11 cellular contexts compared by ENCODE assay signal in the genomic region with DNA sequence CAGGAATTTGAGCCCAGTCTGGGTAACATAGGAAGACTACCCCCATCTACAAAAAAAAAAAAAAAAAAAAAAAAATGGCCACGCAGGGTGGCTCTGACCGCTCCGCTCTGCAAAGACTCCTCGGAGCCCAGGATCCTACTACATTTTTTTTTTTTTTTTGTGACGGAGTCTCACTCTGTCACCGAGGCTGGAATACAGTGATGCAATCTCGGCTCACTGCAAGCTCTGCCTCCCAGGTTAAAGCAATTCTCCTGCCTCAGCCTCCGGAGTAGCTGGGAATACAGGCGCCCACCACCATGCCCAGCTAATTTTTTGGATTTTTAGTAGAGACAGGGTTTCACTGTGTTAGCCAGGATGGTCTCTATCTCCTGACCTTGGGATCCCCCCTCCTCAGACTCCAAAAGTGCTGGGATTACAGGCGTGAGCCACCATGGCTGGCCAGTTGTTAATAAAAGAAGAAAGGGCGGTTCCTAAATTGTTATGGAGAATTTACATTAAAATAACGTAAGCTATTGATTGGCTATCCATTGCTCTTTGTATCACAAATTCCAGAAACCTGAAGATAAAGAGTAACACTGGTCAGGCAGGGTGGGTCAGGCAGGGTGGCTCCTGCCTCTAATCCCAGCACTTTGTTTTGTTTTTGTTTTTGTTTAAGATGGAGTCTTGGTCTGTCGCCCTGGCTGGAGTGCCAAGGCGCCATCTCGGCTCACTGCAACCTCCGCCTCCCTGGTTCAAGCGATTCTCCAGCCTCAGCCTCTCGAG. TPM values are rescaled to one million over a fixed set of nuclear protein-coding genes. Genes with fewer than 3 reads are reported as not detected.
A peak's percentile ranks its signal among the peaks of the same experiment; 100 is the strongest.
DNase-seq lines count a peak whose midpoint lies in the region; FAIRE-seq and TF ChIP-seq lines count a peak whose summit lies in the region.
"Not testable (repeated sequence)": the region's sequence is repeated elsewhere in the genome, so short reads cannot be mapped to it uniquely, and the experiment has no call there.
"Had no signal": no experiment of that assay in that cellular context is flagged by ENCODE, and none has a peak within 500 bp of the region (broad histone marks: within the 10 kb centered on the region; RNA-seq: fewer than 3 reads in every experiment).

No MANE protein-coding gene starts in this region.

- H2BK120ac ChIP-seq in H1 (replicated peaks; ENCODE audit: low read depth, low read length); trophoblast cell (ENCODE audit: insufficient read depth, low read length, poor library complexity): not testable (repeated sequence)

- H3K14ac ChIP-seq in H1 (ENCODE audit: insufficient read length); trophoblast cell (ENCODE audit: low read length): not testable (repeated sequence)

- not testable (repeated sequence) for H4K91ac ChIP-seq in H1 (replicated peaks; ENCODE audit: insufficient read length, low read length); trophoblast cell (ENCODE audit: low read depth, low read length)

- not testable (repeated sequence) for H3K23me2 ChIP-seq in H1 (ENCODE audit: low read depth, low read length)

- not testable (repeated sequence) for H3K4me1 ChIP-seq in HUES48 (ENCODE audit: control insufficient read depth, insufficient read depth, low read length); astrocyte (ENCODE audit: insufficient read depth, low read length)
- peaks cover 0 to 18% (median 2%) of the 10 kb centered on the region in 4 experiments; a peak in 3 of 7 replicates for H3K4me1 ChIP-seq in H1 (replicated peaks in 1 of 4; ENCODE audit: control insufficient read depth in 3 of 4, insufficient read depth in 4 of 4, low read length in 3 of 4)
- peaks cover 49 to 56% of the 10 kb centered on the region in 2 experiments for H3K4me1 ChIP-seq in trophoblast cell (ENCODE audit: control insufficient read depth in 1 of 2, insufficient read depth in 2 of 2, low read length in 2 of 2)

- H3K27me3 Mint-ChIP-seq in astrocyte (ENCODE audit: low read depth, unreplicated experiment); mesothelial cell of epicardium (ENCODE audit: low read depth): not testable (repeated sequence)

- WGBS in H1 (ENCODE audit: extremely low coverage in 1 of 2, insufficient coverage in 1 of 2, insufficient read length in 1 of 2, insufficient replicate concordance in 2 of 2, low coverage in 1 of 2, low lambda C conversion rate in 2 of 2, missing lambda C conversion rate in 1 of 2), 2 experiments, result 93% methylated on average over 17 of the region's 18 CpGs; no CpG with 5 or more reads in 1 of the 2 experiments
- WGBS in trophoblast cell (ENCODE audit: extremely low coverage, insufficient coverage, insufficient read length), result no CpG with 5 or more reads among the region's 18 CpGs

- not testable (repeated sequence) for H3K4me2 ChIP-seq in astrocyte (ENCODE audit: low read length); H1 (ENCODE audit: insufficient read depth in 1 of 2, low read depth in 2 of 2, low read length in 2 of 2); trophoblast cell (ENCODE audit: low read length)

- not testable (repeated sequence) for TF ChIP-seq CTCF in astrocyte (IDR thresholded peaks at IDR 0.05; ENCODE audit: insufficient read depth, low read depth, low read length); H1 (IDR thresholded peaks at IDR 0.05; ENCODE audit: control extremely low read depth in 1 of 3, insufficient read depth in 1 of 3, low read depth in 1 of 3, low read length in 3 of 3); mesothelial cell of epicardium (IDR thresholded peaks at IDR 0.05; ENCODE audit: unreplicated experiment)

- H2BK15ac ChIP-seq in H1 (ENCODE audit: low read length), result not testable (repeated sequence)

- TF ChIP-seq EP300 in H1 (IDR thresholded peaks at IDR 0.05; ENCODE audit: borderline replicate concordance in 1 of 2, low read depth in 2 of 2, low read length in 2 of 2), result not testable (repeated sequence)

- POLR2A ChIA-PET in H1 (lab: Charles Lee; ENCODE audit: partially characterized antibody), result interaction anchor here (0.8 to 13.6 kb wide), 9 partner anchors 8 to 197 kb away, joined by 3 to 109 read pairs (median 5); a partner anchor contains a TSS

- H3K27ac ChIP-seq in HUES48 (ENCODE audit: low read depth, low read length) (peak overlapping the region; percentile 8), trophoblast cell (ENCODE audit: low read depth, low read length) (peak overlapping the region; percentile 20)
- H3K27ac ChIP-seq in astrocyte (ENCODE audit: low read depth, low read length); H1 (ENCODE audit: low read depth, low read length): not testable (repeated sequence)

- not testable (repeated sequence) for H4K5ac ChIP-seq in H1 (ENCODE audit: insufficient read length, low read depth, low read length)

- CTCF ChIA-PET in H1 (lab: Charles Lee; ENCODE audit: partially characterized antibody), result interaction anchor here (1.0 to 2.7 kb wide), 5 partner anchors 10 to 272 kb away, joined by 3 to 7 read pairs (median 4); a partner anchor contains a TSS

- TF ChIP-seq POLR2A in H1 (IDR thresholded peaks at IDR 0.05; ENCODE audit: control extremely low read depth in 1 of 2, low read depth in 2 of 2, low read length in 2 of 2), result not testable (repeated sequence)

- H3K36me3 ChIP-seq in H7 (replicated peaks; ENCODE audit: control insufficient read depth, insufficient read depth, low read length), result peaks cover 14% of the 10 kb centered on the region
- H3K36me3 ChIP-seq in HUES48 (ENCODE audit: control insufficient read depth, insufficient read depth, low read length), result peaks cover 46% of the 10 kb centered on the region
- not testable (repeated sequence) for H3K36me3 ChIP-seq in astrocyte (ENCODE audit: insufficient read depth, low read length)
- peaks cover 7 to 57% (median 16%) of the 10 kb centered on the region in 4 experiments; a peak in 6 of 8 replicates for H3K36me3 ChIP-seq in H1 (ENCODE audit: control insufficient read depth in 2 of 4, insufficient read depth in 4 of 4, low read length in 3 of 4)
- peaks cover 55 to 61% of the 10 kb centered on the region in 2 experiments for H3K36me3 ChIP-seq in trophoblast cell (ENCODE audit: control insufficient read depth in 1 of 2, insufficient read depth in 2 of 2, low read length in 2 of 2)

- not testable (repeated sequence) for H4K8ac ChIP-seq in H1 (ENCODE audit: extremely low read depth, insufficient read depth, low read length); trophoblast cell (ENCODE audit: low read depth, low read length)

- not testable (repeated sequence) for H2AK5ac ChIP-seq in H1 (ENCODE audit: low read depth, low read length); trophoblast cell (ENCODE audit: low read length)

- H3K9ac ChIP-seq in HUES48 (ENCODE audit: low read depth, low read length); astrocyte (ENCODE audit: low read length); H1 (replicated peaks in 1 of 4; ENCODE audit: extremely low read depth in 1 of 4, low read depth in 3 of 4, low read length in 3 of 4); trophoblast cell (ENCODE audit: low read length): not testable (repeated sequence)

- H3K23ac ChIP-seq in H1 (ENCODE audit: insufficient read length); trophoblast cell (ENCODE audit: low read length): not testable (repeated sequence)

- not testable (repeated sequence) for TF ChIP-seq RAD21 in H1 (IDR thresholded peaks at IDR 0.05 in 1 of 2, conservative IDR thresholded peaks at IDR 0.05 in 1 of 2; ENCODE audit: low read depth in 2 of 2, low read length in 2 of 2)

- not testable (repeated sequence) for H4K20me1 ChIP-seq in astrocyte (ENCODE audit: insufficient read depth, low read length)
- peaks cover 7 to 10% of the 10 kb centered on the region in 2 experiments for H4K20me1 ChIP-seq in H1 (replicated peaks in 1 of 2; ENCODE audit: control insufficient read depth in 1 of 2, insufficient read depth in 2 of 2, low read length in 2 of 2)

- not testable (repeated sequence) for H3K79me2 ChIP-seq in astrocyte (ENCODE audit: insufficient read depth, low read length); H1 (ENCODE audit: control insufficient read depth in 1 of 2, insufficient read depth in 2 of 2, low read length in 2 of 2); trophoblast cell (ENCODE audit: control insufficient read depth, insufficient read depth, low read length, poor library complexity)

- H3K4ac ChIP-seq in H1 (replicated peaks; ENCODE audit: insufficient read length, low read depth, low read length); trophoblast cell (ENCODE audit: low read depth, low read length): not testable (repeated sequence)

- H2BK20ac ChIP-seq in H1 (ENCODE audit: low read length), result not testable (repeated sequence)

- H3K79me1 ChIP-seq in H1 (ENCODE audit: low read depth, low read length), result not testable (repeated sequence)
- peaks cover 25% of the 10 kb centered on the region for H3K79me1 ChIP-seq in trophoblast cell (ENCODE audit: low read length)

- not testable (repeated sequence) for H3K9me3 Mint-ChIP-seq in astrocyte (ENCODE audit: unreplicated experiment); mesothelial cell of epicardium

- H3K4me3 ChIP-seq in H7 (ENCODE audit: insufficient read depth, low read depth, low read length); HUES48 (ENCODE audit: low read depth, low read length); astrocyte (ENCODE audit: insufficient read depth, low read depth, low read length); H1 (ENCODE audit: extremely low read depth in 1 of 4, insufficient read depth in 2 of 4, low read depth in 3 of 4, low read length in 4 of 4); trophoblast cell (ENCODE audit: low read depth, low read length): not testable (repeated sequence)

- H3K27ac Mint-ChIP-seq in astrocyte (ENCODE audit: unreplicated experiment) (peak overlapping the region; percentile 34), mesothelial cell of epicardium (peak overlapping the region; percentile 56)

- not testable (repeated sequence) for H3K9me3 ChIP-seq in HUES48 (ENCODE audit: control insufficient read depth, insufficient read depth, low read length); astrocyte (ENCODE audit: insufficient read depth, low read depth, low read length); H1 (ENCODE audit: insufficient read depth in 2 of 2, low read depth in 1 of 2, low read length in 1 of 2); trophoblast cell (ENCODE audit: insufficient read depth, low read depth, low read length)

- H3K36me3 Mint-ChIP-seq in astrocyte (ENCODE audit: low read depth, unreplicated experiment) (peaks cover 27% of the 10 kb centered on the region), mesothelial cell of epicardium (peaks cover 28% of the 10 kb centered on the region)

- not testable (repeated sequence) for H3K18ac ChIP-seq in H1 (ENCODE audit: extremely low read depth, low read length); trophoblast cell (ENCODE audit: low read length)

- H3K27me3 ChIP-seq in H7 (ENCODE audit: control insufficient read depth, insufficient read depth, low read length); HUES48 (ENCODE audit: control insufficient read depth, insufficient read depth, low read length); astrocyte (ENCODE audit: insufficient read depth, low read length); H1 (replicated peaks in 1 of 4; ENCODE audit: control insufficient read depth in 3 of 4, extremely low read depth in 1 of 4, insufficient read depth in 3 of 4, low read length in 3 of 4); trophoblast cell (ENCODE audit: insufficient read depth, low read length): not testable (repeated sequence)

- not testable (repeated sequence) for H3K4me3 Mint-ChIP-seq in astrocyte (ENCODE audit: unreplicated experiment); mesothelial cell of epicardium

- H2BK12ac ChIP-seq in H1 (ENCODE audit: low read depth, low read length); trophoblast cell (ENCODE audit: low read length): not testable (repeated sequence)

- H3K4me1 Mint-ChIP-seq in astrocyte (ENCODE audit: low read depth, unreplicated experiment) (peaks cover 20% of the 10 kb centered on the region), mesothelial cell of epicardium (peaks cover 25% of the 10 kb centered on the region)

- peak; percentile 21 for DNase-seq in H7
- DNase-seq in astrocyte (ENCODE audit: low read depth); H1 (ENCODE audit: low read depth in 1 of 2, low spot score in 2 of 2); mesothelial cell of epicardium (ENCODE audit: low spot score in 2 of 2, unreplicated experiment in 2 of 2): not testable (repeated sequence)
- peak; percentile 24 to 67 for DNase-seq in trophoblast cell

- not testable (repeated sequence) for FAIRE-seq in astrocyte (lab: Jason Lieb, UNC); H1 (lab: Jason Lieb, UNC)

- H3K56ac ChIP-seq in H1 (replicated peaks; ENCODE audit: insufficient read length, low read depth, low read length), result not testable (repeated sequence)

- H2AFZ ChIP-seq in astrocyte (ENCODE audit: low read depth, low read length); H1 (ENCODE audit: low read length); trophoblast cell (ENCODE audit: insufficient read depth, low read length, poor library complexity): not testable (repeated sequence)

- not testable (repeated sequence) for H2BK5ac ChIP-seq in H1 (ENCODE audit: low read depth, low read length); trophoblast cell (ENCODE audit: low read depth, low read length, poor library complexity)

- not testable (repeated sequence) for H4K12ac ChIP-seq in trophoblast cell (ENCODE audit: low read depth, low read length)

RNA-seq across cellular contexts. Expression of a gene that starts 8.2 kb away (rescaled TPM):
- total RNA-seq in H7 (2014; rRNA removed; shearing (Covaris generic)), result 160 and 204 TPM in 2 replicates
- 93.4 and 107 TPM in 2 replicates for total RNA-seq in astrocyte
- total RNA-seq in H1 (2021; fragmentation: NEBNext Ultra II Directional; extraction: Animal tissue kit (Norgen Biotek cat#: 25700)), result 178 and 179 TPM in 2 replicates
- polyA plus RNA-seq in H1 (2011; rRNA removed), result 154 and 189 TPM in 2 replicates
- polyA plus RNA-seq in H1 (2011; cell fraction: cytosol; rRNA removed), result 178 TPM
- polyA plus RNA-seq in H1 (2011; cell fraction: nucleus; rRNA removed), result 162 TPM
- 92.8 to 179 TPM (median 177 TPM) in 4 replicates for polyA plus RNA-seq in H1 (2012, experiment 1 of 2)
- polyA plus RNA-seq in H1 (2012, experiment 2 of 2), result 130 TPM
- 124 TPM for polyA plus RNA-seq in H1 (2013, experiment 1 of 2)
- 121 TPM for polyA plus RNA-seq in H1 (2013, experiment 2 of 2)
- 74.6 and 94.6 TPM in 2 replicates for polyA minus RNA-seq in H1 (2011; rRNA and poly(A)+ RNA removed)
- 65.0 TPM for polyA minus RNA-seq in H1 (2011; cell fraction: cytosol; rRNA and poly(A)+ RNA removed)
- 55.1 TPM for polyA minus RNA-seq in H1 (2011; cell fraction: nucleus; rRNA and poly(A)+ RNA removed)
- 47.7 to 49.8 TPM (median 47.8 TPM) in 3 replicates for total RNA-seq in mesothelial cell of epicardium
- polyA plus RNA-seq in trophoblast cell (2013), result 49.1 and 50.5 TPM in 2 replicates

RNA-seq across cellular contexts. Expression of a gene that starts 22.8 kb away (rescaled TPM):
- total RNA-seq in H7 (2014; rRNA removed; shearing (Covaris generic)), result 826 and 994 TPM in 2 replicates
- total RNA-seq in astrocyte, result 655 and 663 TPM in 2 replicates
- total RNA-seq in H1 (2021; fragmentation: NEBNext Ultra II Directional; extraction: Animal tissue kit (Norgen Biotek cat#: 25700)), result 629 and 679 TPM in 2 replicates
- 1,258 and 1,819 TPM in 2 replicates for polyA plus RNA-seq in H1 (2011; rRNA removed)
- polyA plus RNA-seq in H1 (2011; cell fraction: cytosol; rRNA removed), result 2,004 TPM
- polyA plus RNA-seq in H1 (2011; cell fraction: nucleus; rRNA removed), result 1,227 TPM
- 455 to 954 TPM (median 869 TPM) in 4 replicates for polyA plus RNA-seq in H1 (2012, experiment 1 of 2)
- polyA plus RNA-seq in H1 (2012, experiment 2 of 2), result 444 TPM
- 1,163 TPM for polyA plus RNA-seq in H1 (2013, experiment 1 of 2)
- polyA plus RNA-seq in H1 (2013, experiment 2 of 2), result 1,134 TPM
- 77.1 and 107 TPM in 2 replicates for polyA minus RNA-seq in H1 (2011; rRNA and poly(A)+ RNA removed)
- polyA minus RNA-seq in H1 (2011; cell fraction: cytosol; rRNA and poly(A)+ RNA removed), result 305 TPM
- polyA minus RNA-seq in H1 (2011; cell fraction: nucleus; rRNA and poly(A)+ RNA removed), result 218 TPM
- 285 to 290 TPM (median 289 TPM) in 3 replicates for total RNA-seq in mesothelial cell of epicardium
- 836 and 837 TPM in 2 replicates for polyA plus RNA-seq in trophoblast cell (2013)
- polyA plus RNA-seq: CD4-positive, alpha-beta memory T cell had no signal

RNA-seq across cellular contexts. Expression of a gene that starts 31.6 kb away (rescaled TPM):
- 65.6 and 139 TPM in 2 replicates for total RNA-seq in H7 (2014; rRNA removed; shearing (Covaris generic))
- 2.2 and 2.4 TPM in 2 replicates for total RNA-seq in astrocyte
- 78.2 and 87.8 TPM in 2 replicates for total RNA-seq in H1 (2021; fragmentation: NEBNext Ultra II Directional; extraction: Animal tissue kit (Norgen Biotek cat#: 25700))
- 55.8 and 93.6 TPM in 2 replicates for polyA plus RNA-seq in H1 (2011; rRNA removed)
- polyA plus RNA-seq in H1 (2011; cell fraction: cytosol; rRNA removed), result 47.4 TPM
- polyA plus RNA-seq in H1 (2011; cell fraction: nucleus; rRNA removed), result 54.5 TPM
- polyA plus RNA-seq in H1 (2012, experiment 1 of 2), result 80.3 to 111 TPM (median 99.7 TPM) in 4 replicates
- 1,424 TPM for polyA plus RNA-seq in H1 (2012, experiment 2 of 2)
- polyA plus RNA-seq in H1 (2013, experiment 1 of 2), result 476 TPM
- polyA plus RNA-seq in H1 (2013, experiment 2 of 2), result 500 TPM
- polyA minus RNA-seq in H1 (2011; rRNA and poly(A)+ RNA removed), result 11.5 and 19.7 TPM in 2 replicates
- polyA minus RNA-seq in H1 (2011; cell fraction: cytosol; rRNA and poly(A)+ RNA removed), result 50.2 TPM
- polyA minus RNA-seq in H1 (2011; cell fraction: nucleus; rRNA and poly(A)+ RNA removed), result 13.9 TPM
- total RNA-seq in mesothelial cell of epicardium, result 18.6 to 20.0 TPM (median 18.6 TPM) in 3 replicates
- polyA plus RNA-seq in trophoblast cell (2013), result 192 and 210 TPM in 2 replicates
- total RNA-seq: A172, H4 had no signal
- polyA plus RNA-seq: CD4-positive, alpha-beta memory T cell had no signal

RNA-seq across cellular contexts. Expression of a gene that starts 36.7 kb away (rescaled TPM):
- 152 and 207 TPM in 2 replicates for total RNA-seq in H7 (2014; rRNA removed; shearing (Covaris generic))
- total RNA-seq in astrocyte, result 297 and 302 TPM in 2 replicates
- total RNA-seq in H1 (2021; fragmentation: NEBNext Ultra II Directional; extraction: Animal tissue kit (Norgen Biotek cat#: 25700)), result 181 and 184 TPM in 2 replicates
- polyA plus RNA-seq in H1 (2011; rRNA removed), result 237 and 318 TPM in 2 replicates
- 172 TPM for polyA plus RNA-seq in H1 (2011; cell fraction: cytosol; rRNA removed)
- polyA plus RNA-seq in H1 (2011; cell fraction: nucleus; rRNA removed), result 179 TPM
- polyA plus RNA-seq in H1 (2012, experiment 1 of 2), result 178 to 211 TPM (median 195 TPM) in 4 replicates
- polyA plus RNA-seq in H1 (2012, experiment 2 of 2), result 296 TPM
- 279 TPM for polyA plus RNA-seq in H1 (2013, experiment 1 of 2)
- 320 TPM for polyA plus RNA-seq in H1 (2013, experiment 2 of 2)
- polyA minus RNA-seq in H1 (2011; rRNA and poly(A)+ RNA removed), result 159 and 221 TPM in 2 replicates
- polyA minus RNA-seq in H1 (2011; cell fraction: cytosol; rRNA and poly(A)+ RNA removed), result 128 TPM
- polyA minus RNA-seq in H1 (2011; cell fraction: nucleus; rRNA and poly(A)+ RNA removed), result 64.3 TPM
- total RNA-seq in mesothelial cell of epicardium, result 291 to 300 TPM (median 299 TPM) in 3 replicates
- polyA plus RNA-seq in trophoblast cell (2013), result 281 and 282 TPM in 2 replicates

RNA-seq across cellular contexts. Expression of a gene that starts 59.2 kb away (rescaled TPM):
- total RNA-seq in H7 (2014; rRNA removed; shearing (Covaris generic)), result not detected in 2 replicates
- total RNA-seq in astrocyte, result not detected in 2 replicates
- total RNA-seq in H1 (2021; fragmentation: NEBNext Ultra II Directional; extraction: Animal tissue kit (Norgen Biotek cat#: 25700)), result not detected in 2 replicates
- not detected in 2 replicates for polyA plus RNA-seq in H1 (2011; rRNA removed)
- not detected for polyA plus RNA-seq in H1 (2011; cell fraction: cytosol; rRNA removed)
- not detected for polyA plus RNA-seq in H1 (2011; cell fraction: nucleus; rRNA removed)
- polyA plus RNA-seq in H1 (2012, experiment 1 of 2), result not detected in 4 replicates
- polyA plus RNA-seq in H1 (2012, experiment 2 of 2), result not detected
- not detected for polyA plus RNA-seq in H1 (2013, experiment 1 of 2)
- not detected for polyA plus RNA-seq in H1 (2013, experiment 2 of 2)
- not detected in 2 replicates for polyA minus RNA-seq in H1 (2011; rRNA and poly(A)+ RNA removed)
- not detected for polyA minus RNA-seq in H1 (2011; cell fraction: cytosol; rRNA and poly(A)+ RNA removed)
- not detected for polyA minus RNA-seq in H1 (2011; cell fraction: nucleus; rRNA and poly(A)+ RNA removed)
- total RNA-seq in mesothelial cell of epicardium, result not detected in 3 replicates
- polyA plus RNA-seq in trophoblast cell (2013), result not detected in 2 replicates
- total RNA-seq: A172; A673; CD4-positive, alpha-beta memory T cell; H4 had no signal
- polyA plus RNA-seq: BJ; CD4-positive, alpha-beta memory T cell had no signal
